8 cellular contexts compared by ENCODE assay signal in genomic region chr9:107487521-107488399, GRCh38. TPM values are rescaled to one million over a fixed set of nuclear protein-coding genes. Genes with fewer than 3 reads are reported as not detected.
A peak's percentile ranks its signal among the peaks of the same experiment; 100 is the strongest.
DNase-seq lines count a peak whose midpoint lies in the region; ATAC-seq and TF ChIP-seq lines count a peak whose summit lies in the region.

No MANE protein-coding gene starts in this region.

- H3K4me1 Mint-ChIP-seq in endothelial cell (ENCODE audit: unreplicated experiment) = peaks cover 13% of the 10 kb centered on the region

- no peaks in the 10 kb centered on the region for H3K9me3 ChIP-seq in mononuclear cell (ENCODE audit: low read depth, low read length)

- H3K4me1 ChIP-seq in mononuclear cell (ENCODE audit: insufficient read depth, low read length) = peaks cover 63% of the 10 kb centered on the region

- TF ChIP-seq CTCF in GM12865 (IDR thresholded peaks at IDR 0.05; ENCODE audit: insufficient read depth, low read depth, low read length, missing control alignments) (peak; percentile 41), endothelial cell (IDR thresholded peaks at IDR 0.05; ENCODE audit: unreplicated experiment) (peak; percentile 83), omental fat pad (IDR thresholded peaks at IDR 0.05) (no peak)

- no peaks in the 10 kb centered on the region for H3K36me3 Mint-ChIP-seq in endothelial cell (ENCODE audit: low read depth, unreplicated experiment)

- H3K4me3 ChIP-seq in GM12865 (ENCODE audit: low read depth, low read length) = no peak overlapping the region; the same call in 1 of the 2 replicates
- H3K4me3 ChIP-seq in mononuclear cell (ENCODE audit: low read length) = peak overlapping the region; percentile 82

- ATAC-seq in omental fat pad (ENCODE audit: low FRiP score) = no peak

- peaks cover 62% of the 10 kb centered on the region for H3K27me3 ChIP-seq in mononuclear cell (ENCODE audit: insufficient read depth, low read length)

- H3K9me3 Mint-ChIP-seq in endothelial cell (ENCODE audit: unreplicated experiment) = no peaks in the 10 kb centered on the region

- peaks cover 30% of the 10 kb centered on the region for H3K27me3 Mint-ChIP-seq in endothelial cell (ENCODE audit: unreplicated experiment)

- no peak overlapping the region for H3K27ac Mint-ChIP-seq in endothelial cell (ENCODE audit: unreplicated experiment)

- H3K4me3 Mint-ChIP-seq in endothelial cell (ENCODE audit: unreplicated experiment) = peak overlapping the region; percentile 65

- peak; percentile 60 for DNase-seq in GM12865 (ENCODE audit: low read depth)
- peak; percentile 22 for DNase-seq in NCI-H82 treated with DMSO at 0.1 percent for 48 hours (lab: John Stamatoyannopoulos, UW; ENCODE audit: unreplicated experiment)
- DNase-seq in endothelial cell (ENCODE audit: low spot score) = peak; percentile 78
- DNase-seq in Kasumi-1 (lab: John Stamatoyannopoulos, UW) = no peak
- no peak for DNase-seq in omental fat pad (ENCODE audit: low spot score)
- no peak for DNase-seq in NCI-H187 treated with DMSO at 0.1 percent for 48 hours (lab: John Stamatoyannopoulos, UW)
- no peak for DNase-seq in EL

RNA-seq across cellular contexts. Expression of gene KLF4, which starts 1.8 kb away (rescaled TPM):
- total RNA-seq in endothelial cell (ENCODE audit: unreplicated experiment) (16.4 TPM), mononuclear cell (61.5 TPM), omental fat pad (100 to 1,000 TPM; 175 to 352 (median 244) TPM)

Comparison
In these comparisons a context has a peak if more than half of its experiments do, and no peak if none do; other contexts are left out.
1. DNase-seq: peak in GM12865 (single experiment), NCI-H82 treated with DMSO at 0.1 percent for 48 hours (single experiment) and endothelial cell (single experiment); none in Kasumi-1 (0 of 2), omental fat pad (single experiment), NCI-H187 treated with DMSO at 0.1 percent for 48 hours (single experiment) and EL (single experiment).
2. CTCF ChIP-seq: peak in GM12865 (single experiment) and endothelial cell (single experiment); none in omental fat pad (0 of 3).